In the genomic region with DNA sequence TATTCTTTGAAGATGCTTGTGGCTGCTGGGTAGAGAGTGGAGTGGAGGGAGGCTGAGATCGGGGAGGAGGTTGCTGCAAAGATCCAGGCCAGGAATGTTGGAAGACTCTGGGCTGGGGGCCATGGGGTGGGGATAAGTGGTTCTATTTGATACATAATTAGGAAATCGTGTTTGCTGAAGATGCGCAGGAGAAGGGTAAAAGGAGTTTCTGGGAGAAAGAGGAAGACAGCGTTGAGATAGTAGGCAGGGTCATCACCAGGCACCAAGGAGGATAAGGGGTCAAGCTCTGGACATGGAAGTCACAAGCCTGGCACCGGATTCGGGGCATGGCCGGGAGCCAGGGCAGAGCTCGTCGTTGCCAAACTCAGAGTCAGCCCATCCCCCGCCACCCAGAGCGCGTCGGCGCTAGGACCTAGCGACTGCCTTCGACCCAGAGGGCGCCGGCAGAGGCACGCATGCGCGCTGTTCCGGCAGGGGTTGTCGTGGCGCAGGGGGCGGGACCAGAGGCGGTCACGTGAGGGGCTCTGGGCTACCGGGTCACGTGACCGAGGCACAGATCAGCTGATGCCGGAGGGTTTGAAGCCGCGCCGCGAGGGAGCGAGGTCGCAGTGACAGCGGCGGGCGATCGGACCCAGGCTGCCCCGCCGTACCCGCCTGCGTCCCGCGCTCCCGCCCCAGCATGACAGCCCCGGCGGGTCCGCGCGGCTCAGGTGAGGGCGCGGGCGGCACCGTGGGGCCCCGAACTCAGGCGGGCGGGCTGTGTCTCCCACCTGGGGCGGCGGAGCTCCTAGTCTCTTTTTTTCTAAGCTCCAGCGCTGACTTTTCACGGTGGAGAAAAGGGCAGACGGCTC, we compare ENCODE assay signal across 8 cellular contexts. TPM values are rescaled to one million over a fixed set of nuclear protein-coding genes. Genes with fewer than 3 reads are reported as not detected.
A peak's percentile ranks its signal among the peaks of the same experiment; 100 is the strongest.
DNase-seq lines count a peak whose midpoint lies in the region; ATAC-seq and TF ChIP-seq lines count a peak whose summit lies in the region.

Gene MCOLN1 (plus strand): TSS at position 553 of the 851 bp plus-strand sequence. CDS start 127 bp downstream, at position 680.

- no peak for TF ChIP-seq CTCF in AG04449 (IDR thresholded peaks at IDR 0.05; ENCODE audit: insufficient read depth, low read length, missing control alignments)
- TF ChIP-seq CTCF in activated B cell treated with CpG ODN at 0.5 μM for 24 hours (IDR thresholded peaks at IDR 0.05) = no peak
- TF ChIP-seq CTCF in cardiac fibroblast (IDR thresholded peaks at IDR 0.05; ENCODE audit: low read depth, low read length) = no peak

- CTCF ChIA-PET in AG04449 (lab: Yijun Ruan, JAX) (interaction anchor here (0.6 to 3.8 kb wide), 4 partner anchors 11 to 168 kb away, joined by 3 to 21 read pairs (median 8); a partner anchor contains a TSS), activated B cell treated with CpG ODN at 0.5 μM for 24 hours (lab: Charles Lee) (no interaction called here)

- H3K4me3 Mint-ChIP-seq in activated B cell treated with CpG ODN at 0.5 μM for 24 hours = peak within 1 kb of the TSS; percentile 81

- DNase-seq in AG04449 (ENCODE audit: low read depth, low spot score) = peak; percentile 46
- peak; percentile 91 for DNase-seq in NCI-H226
- DNase-seq in activated B cell treated with CpG ODN at 0.5 μM for 24 hours = peak; percentile 99
- peak; percentile 97 to 98 for DNase-seq in cardiac fibroblast (ENCODE audit: low read depth in 2 of 2)
- DNase-seq in iris pigment epithelial cell (ENCODE audit: low read depth) = peak; percentile 95
- peak; percentile 100 for DNase-seq in stimulated activated CD4-positive, alpha-beta T cell treated with anti-CD3 and anti-CD28 coated beads, Interleukin-12 subunit alpha, Interleukin-12 subunit beta, amount 100 ng/mL, for 4 hours

- H3K4me3 ChIP-seq in AG04449 (ENCODE audit: low read depth, low read length) (peak within 1 kb of the TSS; percentile 70), cardiac fibroblast (replicated peaks in 1 of 2; ENCODE audit: low read depth in 2 of 2, low read length in 2 of 2) (peak within 1 kb of the TSS; percentile 77 to 83)

- H3K36me3 Mint-ChIP-seq in activated B cell treated with CpG ODN at 0.5 μM for 24 hours (ENCODE audit: low read depth) = peaks cover 9% of the 10 kb centered on the region

- H3K27ac Mint-ChIP-seq in activated B cell treated with CpG ODN at 0.5 μM for 24 hours = peak within 1 kb of the TSS; percentile 74

- H3K4me1 Mint-ChIP-seq in activated B cell treated with CpG ODN at 0.5 μM for 24 hours = peaks cover 17% of the 10 kb centered on the region

- POLR2A ChIA-PET in AG04449 (lab: Yijun Ruan, JAX) = interaction anchor here (0.6 to 3.0 kb wide), 7 partner anchors 11 to 164 kb away, joined by 3 to 42 read pairs (median 3); partner anchors contain the start of gene PNPLA6
- POLR2A ChIA-PET in activated B cell treated with CpG ODN at 0.5 μM for 24 hours (lab: Charles Lee) = interaction anchor here (0.6 to 3.6 kb wide), 14 partner anchors 10 to 842 kb away, joined by 3 to 37 read pairs (median 4); partner anchors contain the start of genes ANGPTL4, PET100, PEX11G and PNPLA6

- ATAC-seq in GM18873 (IDR thresholded peaks at IDR 0.05; ENCODE audit: low FRiP score, unreplicated experiment) (peak; percentile 58), HG03175 (IDR thresholded peaks at IDR 0.05; ENCODE audit: unreplicated experiment) (peak; percentile 72), activated B cell treated with CpG ODN at 0.5 μM for 24 hours (ENCODE audit: low read depth) (peak; percentile 91)

- H3K9me3 Mint-ChIP-seq in activated B cell treated with CpG ODN at 0.5 μM for 24 hours = no peaks in the 10 kb centered on the region

- no peaks in the 10 kb centered on the region for H3K27me3 Mint-ChIP-seq in activated B cell treated with CpG ODN at 0.5 μM for 24 hours

- intact Hi-C loops in activated B cell treated with CpG ODN at 0.5 μM for 24 hours (cut with micrococcal nuclease) = loop anchor here (1.0 to 5.0 kb wide), 4 partner anchors 12 to 308 kb away; partner anchors contain the start of genes EVI5L and PEX11G

RNA-seq across cellular contexts. Expression of gene MCOLN1, which starts in this region (rescaled TPM):
- 13.4 and 13.7 TPM in 2 replicates for total RNA-seq in activated B cell treated with CpG ODN at 0.5 μM for 24 hours

Comparison
In these comparisons a context has a peak if more than half of its experiments do, and no peak if none do; other contexts are left out.
1. Peak in every context shown above with its lines: DNase-seq, ATAC-seq and H3K4me3 ChIP-seq.
2. DNase-seq: peak in every context shown above with its lines; median percentile 100 in stimulated activated CD4-positive, alpha-beta T cell treated with anti-CD3 and anti-CD28 coated beads, Interleukin-12 subunit alpha, Interleukin-12 subunit beta, amount 100 ng/mL, for 4 hours; 99 in activated B cell treated with CpG ODN at 0.5 μM for 24 hours; 98 in cardiac fibroblast; 95 in iris pigment epithelial cell; 91 in NCI-H226; 46 in AG04449.